ENCODE assay signal across 2 cellular contexts in genomic region chr6:42141603-42142117, GRCh38.
TF ChIP-seq lines count a peak whose summit lies in the region.

No MANE protein-coding gene starts in this region.

TF ChIP-seq in HEK293, 187 proteins besides CTCF, POLR2A, EP300 and RAD21 (continues in another document):
- TF ChIP-seq ZNF639 (tag by site-specific recombination; IDR thresholded peaks at IDR 0.05) (no peak), ZFP37 (tag by site-specific recombination; IDR thresholded peaks at IDR 0.05) (no peak; the same call in 1 of the 2 replicates), SP3 (tag by site-specific recombination; IDR thresholded peaks at IDR 0.05) (no peak), ZBTB20 (tag by site-specific recombination; IDR thresholded peaks at IDR 0.05) (peak; percentile 96), TSHZ1 (tag by site-specific recombination; IDR thresholded peaks at IDR 0.05; ENCODE audit: borderline replicate concordance) (no peak), FEZF1 (tag by site-specific recombination; IDR thresholded peaks at IDR 0.05) (peak; percentile 2; the same call in 1 of the 2 replicates), ZNF621 (tag by site-specific recombination; IDR thresholded peaks at IDR 0.05) (no peak), ZNF274 (IDR thresholded peaks at IDR 0.05; ENCODE audit: low read length) (no peak), ZNF274 (tag by site-specific recombination; IDR thresholded peaks at IDR 0.05; ENCODE audit: borderline replicate concordance) (no peak), ZNF138 (tag by site-specific recombination; IDR thresholded peaks at IDR 0.05; ENCODE audit: borderline replicate concordance) (no peak), ZNF580 (tag by site-specific recombination; IDR thresholded peaks at IDR 0.05) (no peak), REPIN1 (tag by site-specific recombination; IDR thresholded peaks at IDR 0.05; ENCODE audit: low read depth) (no peak), ZNF530 (tag by site-specific recombination; IDR thresholded peaks at IDR 0.05; ENCODE audit: low read depth) (no peak), ZNF266 (tag by site-specific recombination; IDR thresholded peaks at IDR 0.05; ENCODE audit: low read depth) (no peak), EGR2 (tag by site-specific recombination; IDR thresholded peaks at IDR 0.05; ENCODE audit: low read depth) (peak; percentile 53)
- TF ChIP-seq, protein P1, sequence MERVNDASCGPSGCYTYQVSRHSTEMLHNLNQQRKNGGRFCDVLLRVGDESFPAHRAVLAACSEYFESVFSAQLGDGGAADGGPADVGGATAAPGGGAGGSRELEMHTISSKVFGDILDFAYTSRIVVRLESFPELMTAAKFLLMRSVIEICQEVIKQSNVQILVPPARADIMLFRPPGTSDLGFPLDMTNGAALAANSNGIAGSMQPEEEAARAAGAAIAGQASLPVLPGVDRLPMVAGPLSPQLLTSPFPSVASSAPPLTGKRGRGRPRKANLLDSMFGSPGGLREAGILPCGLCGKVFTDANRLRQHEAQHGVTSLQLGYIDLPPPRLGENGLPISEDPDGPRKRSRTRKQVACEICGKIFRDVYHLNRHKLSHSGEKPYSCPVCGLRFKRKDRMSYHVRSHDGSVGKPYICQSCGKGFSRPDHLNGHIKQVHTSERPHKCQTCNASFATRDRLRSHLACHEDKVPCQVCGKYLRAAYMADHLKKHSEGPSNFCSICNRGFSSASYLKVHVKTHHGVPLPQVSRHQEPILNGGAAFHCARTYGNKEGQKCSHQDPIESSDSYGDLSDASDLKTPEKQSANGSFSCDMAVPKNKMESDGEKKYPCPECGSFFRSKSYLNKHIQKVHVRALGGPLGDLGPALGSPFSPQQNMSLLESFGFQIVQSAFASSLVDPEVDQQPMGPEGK (tag by site-specific recombination; IDR thresholded peaks at IDR 0.05), result peak; percentile 76
- TF ChIP-seq, protein P2, sequence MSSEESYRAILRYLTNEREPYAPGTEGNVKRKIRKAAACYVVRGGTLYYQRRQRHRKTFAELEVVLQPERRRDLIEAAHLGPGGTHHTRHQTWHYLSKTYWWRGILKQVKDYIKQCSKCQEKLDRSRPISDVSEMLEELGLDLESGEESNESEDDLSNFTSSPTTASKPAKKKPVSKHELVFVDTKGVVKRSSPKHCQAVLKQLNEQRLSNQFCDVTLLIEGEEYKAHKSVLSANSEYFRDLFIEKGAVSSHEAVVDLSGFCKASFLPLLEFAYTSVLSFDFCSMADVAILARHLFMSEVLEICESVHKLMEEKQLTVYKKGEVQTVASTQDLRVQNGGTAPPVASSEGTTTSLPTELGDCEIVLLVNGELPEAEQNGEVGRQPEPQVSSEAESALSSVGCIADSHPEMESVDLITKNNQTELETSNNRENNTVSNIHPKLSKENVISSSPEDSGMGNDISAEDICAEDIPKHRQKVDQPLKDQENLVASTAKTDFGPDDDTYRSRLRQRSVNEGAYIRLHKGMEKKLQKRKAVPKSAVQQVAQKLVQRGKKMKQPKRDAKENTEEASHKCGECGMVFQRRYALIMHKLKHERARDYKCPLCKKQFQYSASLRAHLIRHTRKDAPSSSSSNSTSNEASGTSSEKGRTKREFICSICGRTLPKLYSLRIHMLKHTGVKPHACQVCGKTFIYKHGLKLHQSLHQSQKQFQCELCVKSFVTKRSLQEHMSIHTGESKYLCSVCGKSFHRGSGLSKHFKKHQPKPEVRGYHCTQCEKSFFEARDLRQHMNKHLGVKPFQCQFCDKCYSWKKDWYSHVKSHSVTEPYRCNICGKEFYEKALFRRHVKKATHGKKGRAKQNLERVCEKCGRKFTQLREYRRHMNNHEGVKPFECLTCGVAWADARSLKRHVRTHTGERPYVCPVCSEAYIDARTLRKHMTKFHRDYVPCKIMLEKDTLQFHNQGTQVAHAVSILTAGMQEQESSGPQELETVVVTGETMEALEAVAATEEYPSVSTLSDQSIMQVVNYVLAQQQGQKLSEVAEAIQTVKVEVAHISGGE (tag by site-specific recombination; conservative IDR thresholded peaks at IDR 0.05; ENCODE audit: low read depth), result 0 out of 2 replicates have a peak, but pooled peaks have one; percentile 26

TF ChIP-seq in K562, 482 proteins besides CTCF, POLR2A, EP300 and RAD21:
- no peak for TF ChIP-seq CLOCK (CRISPR knock-in tag; IDR thresholded peaks at IDR 0.05; ENCODE audit: borderline replicate concordance)
- peak; percentile 47; the same call in 1 of the 2 replicates for TF ChIP-seq FOXK1 (CRISPR knock-in tag; IDR thresholded peaks at IDR 0.05; ENCODE audit: borderline replicate concordance)
